ENCODE assay signal across 14 cellular contexts in the genomic region with DNA sequence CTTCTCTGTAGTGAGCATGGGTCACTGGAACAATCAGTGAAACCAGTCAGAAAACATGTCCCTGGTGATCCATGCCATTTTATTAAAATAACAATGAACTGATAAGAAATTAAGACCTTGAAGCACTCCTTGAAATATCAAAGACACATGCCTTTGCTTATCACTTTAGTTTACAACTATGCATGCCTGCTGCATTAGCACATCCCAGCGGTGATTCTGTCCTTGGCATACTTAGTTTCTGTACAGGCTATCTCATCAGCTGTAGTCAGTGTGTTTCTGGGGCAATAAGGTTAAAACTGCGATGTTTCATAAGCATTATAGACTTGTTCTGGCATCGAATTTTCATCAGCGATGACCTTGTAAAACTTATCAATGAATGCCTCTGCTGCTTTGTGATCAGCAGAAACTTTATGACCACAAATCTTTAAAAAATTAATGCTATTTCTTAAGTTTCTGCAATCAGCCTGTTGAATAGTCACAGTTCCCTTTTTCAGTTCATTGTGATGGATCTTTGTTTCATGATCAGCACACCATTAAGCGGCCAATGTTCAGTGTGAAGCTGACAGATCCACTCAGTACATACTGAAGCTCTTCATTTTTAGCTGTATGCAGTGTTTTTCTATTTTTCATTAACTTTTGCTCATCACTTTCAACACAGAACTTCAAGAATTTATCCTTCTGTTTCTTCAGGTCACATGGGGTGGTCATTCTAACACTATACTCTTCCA.
A peak's percentile ranks its signal among the peaks of the same experiment; 100 is the strongest.
DNase-seq lines count a peak whose midpoint lies in the region; ATAC-seq, FAIRE-seq and TF ChIP-seq lines count a peak whose summit lies in the region.
"Had no signal": no experiment of that assay in that cellular context is flagged by ENCODE, and none has a peak within 500 bp of the region (broad histone marks: within the 10 kb centered on the region; RNA-seq: fewer than 3 reads in every experiment).

No MANE protein-coding gene starts in this region.

- CTCF ChIA-PET in GM12878 (lab: Yijun Ruan, JAX): no interaction called here

- peak; percentile 3 for DNase-seq in MV-4-11 (lab: John Stamatoyannopoulos, UW)
- no peak for DNase-seq in GM12878 (ENCODE audit: low read depth, low spot score)
- DNase-seq in trophoblast cell: peak; percentile 2 to 57
- DNase-seq in immature natural killer cell: no peak
- DNase-seq: BE2C; CD4-positive, alpha-beta memory T cell; DMS79; GOT3; H9 had no signal

- no peak overlapping the region for H2BK12ac ChIP-seq in trophoblast cell (ENCODE audit: low read length)

- in situ Hi-C loops in GM12878 (cut with MboI): no loop called here

- H3K27ac ChIP-seq in GM12878 (ENCODE audit: control insufficient read depth, insufficient read depth): no peak overlapping the region
- H3K27ac ChIP-seq in trophoblast cell (ENCODE audit: low read depth, low read length): no peak overlapping the region
- H3K27ac ChIP-seq: A549, C4-2B had no signal

- no TSS peak for BruUV-seq in GM12878 (replicated peaks; lab: Mats Ljungman, UMichigan)

- no peak overlapping the region for H3K4me3 Mint-ChIP-seq in immature natural killer cell
- H3K4me3 Mint-ChIP-seq: CD4-positive, alpha-beta memory T cell; H9 had no signal

- no peak overlapping the region for H2AK5ac ChIP-seq in trophoblast cell (ENCODE audit: low read length)

- no peak for FAIRE-seq in GM12878 (lab: Jason Lieb, UNC)
- FAIRE-seq: A549, GM12892 had no signal

- H3K4me1 Mint-ChIP-seq in immature natural killer cell: no peaks in the 10 kb centered on the region
- H3K4me1 Mint-ChIP-seq: CD4-positive, alpha-beta memory T cell; H9 had no signal

- no peak overlapping the region for H2AFZ ChIP-seq in GM12878 (ENCODE audit: control insufficient read depth, low read depth, low read length)
- no peak overlapping the region for H2AFZ ChIP-seq in trophoblast cell (ENCODE audit: insufficient read depth, low read length, poor library complexity)

- H3K23ac ChIP-seq in trophoblast cell (ENCODE audit: low read length): no peak overlapping the region

- no peak overlapping the region for H2BK5ac ChIP-seq in trophoblast cell (ENCODE audit: low read depth, low read length, poor library complexity)

- no peak overlapping the region for H3K9ac ChIP-seq in GM12878 (ENCODE audit: control insufficient read depth, insufficient read depth, low read length)
- H3K9ac ChIP-seq in trophoblast cell (ENCODE audit: low read length): no peak overlapping the region

- no peak overlapping the region for H3K4me3 ChIP-seq in GM12878
- H3K4me3 ChIP-seq in trophoblast cell (ENCODE audit: low read depth, low read length): no peak overlapping the region
- H3K4me3 ChIP-seq: A549 had no signal

- H3K4me2 ChIP-seq in GM12878 (ENCODE audit: control insufficient read depth, insufficient read depth) (no peak overlapping the region), trophoblast cell (ENCODE audit: low read length) (no peak overlapping the region)
- H3K4me2 ChIP-seq: A549 had no signal

- no peak overlapping the region for H2BK120ac ChIP-seq in trophoblast cell (ENCODE audit: insufficient read depth, low read length, poor library complexity)

- no peak overlapping the region for H4K8ac ChIP-seq in trophoblast cell (ENCODE audit: low read depth, low read length)

- WGBS in GM12878 (ENCODE audit: insufficient coverage, insufficient replicate concordance, low lambda C conversion rate, missing lambda C conversion rate): 39% methylated on average over 5 of the region's 5 CpGs
- WGBS in trophoblast cell (ENCODE audit: extremely low coverage, insufficient coverage, insufficient read length): no CpG with 5 or more reads among the region's 5 CpGs

- ATAC-seq in HG02870 (IDR thresholded peaks at IDR 0.05; ENCODE audit: unreplicated experiment) (peak; percentile 50), GM12878 (peak; percentile 65), HG03571 (IDR thresholded peaks at IDR 0.05; ENCODE audit: unreplicated experiment) (no peak)
- ATAC-seq: A549 had no signal

- H3K9me3 Mint-ChIP-seq in immature natural killer cell: peaks cover 0 to 7% (median 1%) of the 10 kb centered on the region in 6 donors
- H3K9me3 Mint-ChIP-seq: CD4-positive, alpha-beta memory T cell; H9 had no signal

- no peaks in the 10 kb centered on the region for H3K27me3 Mint-ChIP-seq in immature natural killer cell (ENCODE audit: low read depth in 3 of 3)

- no peak overlapping the region for H3K27ac Mint-ChIP-seq in immature natural killer cell
- H3K27ac Mint-ChIP-seq: CD4-positive, alpha-beta memory T cell; H9 had no signal

- no peaks in the 10 kb centered on the region for H3K36me3 ChIP-seq in GM12878 (ENCODE audit: control insufficient read depth in 2 of 2, insufficient read depth in 2 of 2, low read length in 1 of 2)
- H3K36me3 ChIP-seq in trophoblast cell (ENCODE audit: control insufficient read depth in 1 of 2, insufficient read depth in 2 of 2, low read length in 2 of 2): no peaks in the 10 kb centered on the region
- H3K36me3 ChIP-seq: BE2C had no signal

- SMC1A ChIA-PET in GM12878 (lab: Charles Lee; ENCODE audit: uncharacterized antibody, unreplicated experiment): no interaction called here

- no peak for TF ChIP-seq RAD21 in GM12878 (IDR thresholded peaks at IDR 0.05; ENCODE audit: insufficient read depth, low read depth, low read length)

- H3K14ac ChIP-seq in trophoblast cell (ENCODE audit: low read length): no peak overlapping the region

- H3K27me3 ChIP-seq in GM12878 (replicated peaks in 1 of 2; ENCODE audit: control insufficient read depth in 2 of 2, insufficient read depth in 2 of 2, low read length in 1 of 2) (no peaks in the 10 kb centered on the region), trophoblast cell (ENCODE audit: insufficient read depth, low read length) (no peaks in the 10 kb centered on the region)
- H3K27me3 ChIP-seq: BE2C had no signal

- H4K12ac ChIP-seq in trophoblast cell (ENCODE audit: low read depth, low read length): no peak overlapping the region

- TF ChIP-seq CTCF in GM12878 (IDR thresholded peaks at IDR 0.05 in 2 of 3, conservative IDR thresholded peaks at IDR 0.05 in 1 of 3; ENCODE audit: control insufficient read depth in 2 of 3, extremely low read depth in 1 of 3, insufficient read depth in 1 of 3, low read depth in 3 of 3, low read length in 3 of 3): no peak

- H3K4me1 ChIP-seq in GM12878 (ENCODE audit: control insufficient read depth, insufficient read depth, low read length) (no peaks in the 10 kb centered on the region), trophoblast cell (ENCODE audit: control insufficient read depth in 1 of 2, insufficient read depth in 2 of 2, low read length in 2 of 2) (no peaks in the 10 kb centered on the region)
- H3K4me1 ChIP-seq: A549 had no signal

- H3K9me3 ChIP-seq in GM12878 (replicated peaks; ENCODE audit: control insufficient read depth, insufficient read depth, low read length) (no peaks in the 10 kb centered on the region), trophoblast cell (ENCODE audit: insufficient read depth, low read depth, low read length) (no peaks in the 10 kb centered on the region)
- H3K9me3 ChIP-seq: A549, BE2C had no signal

- no peaks in the 10 kb centered on the region for H3K36me3 Mint-ChIP-seq in immature natural killer cell
- H3K36me3 Mint-ChIP-seq: CD4-positive, alpha-beta memory T cell had no signal

- no peak for TF ChIP-seq POLR2A in GM12878 (IDR thresholded peaks at IDR 0.05; ENCODE audit: low read depth, low read length)

- RAD21 ChIA-PET in GM12878 (lab: Charles Lee; ENCODE audit: unreplicated experiment): no interaction called here

- intact Hi-C loops in GM12878 (cut with micrococcal nuclease; ENCODE audit: unreplicated experiment): no loop called here

- H3K79me2 ChIP-seq in GM12878 (ENCODE audit: control insufficient read depth, insufficient read depth, low read length) (no peaks in the 10 kb centered on the region), trophoblast cell (ENCODE audit: control insufficient read depth, insufficient read depth, low read length, poor library complexity) (no peaks in the 10 kb centered on the region)

- H3K79me1 ChIP-seq in trophoblast cell (ENCODE audit: low read length): no peaks in the 10 kb centered on the region

- TF ChIP-seq EP300 in GM12878 (IDR thresholded peaks at IDR 0.05; ENCODE audit: borderline replicate concordance in 1 of 2, control insufficient read depth in 1 of 2, low read depth in 2 of 2, low read length in 2 of 2): no peak

- POLR2A ChIA-PET in GM12878 (lab: Charles Lee): interaction anchor here (0.7 kb wide), 1 partner anchor 328 kb away, joined by 7 read pairs; no protein-coding TSS in a partner anchor

- H3K18ac ChIP-seq in trophoblast cell (ENCODE audit: low read length): no peak overlapping the region

- H4K20me1 ChIP-seq in GM12878 (ENCODE audit: control insufficient read depth, insufficient read depth): no peaks in the 10 kb centered on the region

- no peak overlapping the region for H4K91ac ChIP-seq in trophoblast cell (ENCODE audit: low read depth, low read length)

- no peak overlapping the region for H3K4ac ChIP-seq in trophoblast cell (ENCODE audit: low read depth, low read length)

TF ChIP-seq in GM12878, 131 proteins besides CTCF, POLR2A, EP300 and RAD21 (continues in another document):
- TF ChIP-seq, protein P1, sequence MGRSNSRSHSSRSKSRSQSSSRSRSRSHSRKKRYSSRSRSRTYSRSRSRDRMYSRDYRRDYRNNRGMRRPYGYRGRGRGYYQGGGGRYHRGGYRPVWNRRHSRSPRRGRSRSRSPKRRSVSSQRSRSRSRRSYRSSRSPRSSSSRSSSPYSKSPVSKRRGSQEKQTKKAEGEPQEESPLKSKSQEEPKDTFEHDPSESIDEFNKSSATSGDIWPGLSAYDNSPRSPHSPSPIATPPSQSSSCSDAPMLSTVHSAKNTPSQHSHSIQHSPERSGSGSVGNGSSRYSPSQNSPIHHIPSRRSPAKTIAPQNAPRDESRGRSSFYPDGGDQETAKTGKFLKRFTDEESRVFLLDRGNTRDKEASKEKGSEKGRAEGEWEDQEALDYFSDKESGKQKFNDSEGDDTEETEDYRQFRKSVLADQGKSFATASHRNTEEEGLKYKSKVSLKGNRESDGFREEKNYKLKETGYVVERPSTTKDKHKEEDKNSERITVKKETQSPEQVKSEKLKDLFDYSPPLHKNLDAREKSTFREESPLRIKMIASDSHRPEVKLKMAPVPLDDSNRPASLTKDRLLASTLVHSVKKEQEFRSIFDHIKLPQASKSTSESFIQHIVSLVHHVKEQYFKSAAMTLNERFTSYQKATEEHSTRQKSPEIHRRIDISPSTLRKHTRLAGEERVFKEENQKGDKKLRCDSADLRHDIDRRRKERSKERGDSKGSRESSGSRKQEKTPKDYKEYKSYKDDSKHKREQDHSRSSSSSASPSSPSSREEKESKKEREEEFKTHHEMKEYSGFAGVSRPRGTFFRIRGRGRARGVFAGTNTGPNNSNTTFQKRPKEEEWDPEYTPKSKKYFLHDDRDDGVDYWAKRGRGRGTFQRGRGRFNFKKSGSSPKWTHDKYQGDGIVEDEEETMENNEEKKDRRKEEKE (IDR thresholded peaks at IDR 0.05): no peak
- no peak for TF ChIP-seq BHLHE40 (IDR thresholded peaks at IDR 0.05; ENCODE audit: borderline replicate concordance in 1 of 2, low read depth in 2 of 2, low read length in 1 of 2)
- no peak for TF ChIP-seq EZH2 (IDR thresholded peaks at IDR 0.05; ENCODE audit: borderline replicate concordance, control insufficient read depth, low read depth, low read length)
- peak; percentile 19; the same call in 1 of the 2 replicates for TF ChIP-seq MTA2 (IDR thresholded peaks at IDR 0.05; ENCODE audit: low read depth)
- TF ChIP-seq SREBF2 (IDR thresholded peaks at IDR 0.05; ENCODE audit: low read length): no peak

Comparison
In these comparisons a context has a peak if more than half of its experiments do, and no peak if none do; other contexts are left out.
1. DNase-seq: peak in MV-4-11 (single experiment) and trophoblast cell (2 of 2); none in GM12878 (single experiment) and immature natural killer cell (0 of 3).